ENCODE assay signal across 1 cellular context in genomic region chr22:19285831-19286230, GRCh38.
TF ChIP-seq lines count a peak whose summit lies in the region.

No MANE protein-coding gene starts in this region.

TF ChIP-seq in SK-N-SH, 30 proteins besides CTCF, POLR2A, EP300 and RAD21:
- no peak for TF ChIP-seq RCOR1 (IDR thresholded peaks at IDR 0.05; ENCODE audit: low read length)
- TF ChIP-seq GABPA (IDR thresholded peaks at IDR 0.05; ENCODE audit: low read depth), result no peak
- TF ChIP-seq IRF3 (IDR thresholded peaks at IDR 0.05; ENCODE audit: low read depth, low read length), result no peak
- TF ChIP-seq NFIC (IDR thresholded peaks at IDR 0.05; ENCODE audit: borderline replicate concordance), result no peak
- no peak for TF ChIP-seq GATA2 (CRISPR knock-in tag; IDR thresholded peaks at IDR 0.05)
- TF ChIP-seq, protein P1, sequence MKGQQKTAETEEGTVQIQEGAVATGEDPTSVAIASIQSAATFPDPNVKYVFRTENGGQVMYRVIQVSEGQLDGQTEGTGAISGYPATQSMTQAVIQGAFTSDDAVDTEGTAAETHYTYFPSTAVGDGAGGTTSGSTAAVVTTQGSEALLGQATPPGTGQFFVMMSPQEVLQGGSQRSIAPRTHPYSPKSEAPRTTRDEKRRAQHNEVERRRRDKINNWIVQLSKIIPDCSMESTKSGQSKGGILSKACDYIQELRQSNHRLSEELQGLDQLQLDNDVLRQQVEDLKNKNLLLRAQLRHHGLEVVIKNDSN (IDR thresholded peaks at IDR 0.05; ENCODE audit: borderline replicate concordance, low read depth), result no peak
- TF ChIP-seq JUND (IDR thresholded peaks at IDR 0.05), result no peak
- TF ChIP-seq FOXM1 (IDR thresholded peaks at IDR 0.05; ENCODE audit: low read depth), result no peak
- TF ChIP-seq, protein P2, sequence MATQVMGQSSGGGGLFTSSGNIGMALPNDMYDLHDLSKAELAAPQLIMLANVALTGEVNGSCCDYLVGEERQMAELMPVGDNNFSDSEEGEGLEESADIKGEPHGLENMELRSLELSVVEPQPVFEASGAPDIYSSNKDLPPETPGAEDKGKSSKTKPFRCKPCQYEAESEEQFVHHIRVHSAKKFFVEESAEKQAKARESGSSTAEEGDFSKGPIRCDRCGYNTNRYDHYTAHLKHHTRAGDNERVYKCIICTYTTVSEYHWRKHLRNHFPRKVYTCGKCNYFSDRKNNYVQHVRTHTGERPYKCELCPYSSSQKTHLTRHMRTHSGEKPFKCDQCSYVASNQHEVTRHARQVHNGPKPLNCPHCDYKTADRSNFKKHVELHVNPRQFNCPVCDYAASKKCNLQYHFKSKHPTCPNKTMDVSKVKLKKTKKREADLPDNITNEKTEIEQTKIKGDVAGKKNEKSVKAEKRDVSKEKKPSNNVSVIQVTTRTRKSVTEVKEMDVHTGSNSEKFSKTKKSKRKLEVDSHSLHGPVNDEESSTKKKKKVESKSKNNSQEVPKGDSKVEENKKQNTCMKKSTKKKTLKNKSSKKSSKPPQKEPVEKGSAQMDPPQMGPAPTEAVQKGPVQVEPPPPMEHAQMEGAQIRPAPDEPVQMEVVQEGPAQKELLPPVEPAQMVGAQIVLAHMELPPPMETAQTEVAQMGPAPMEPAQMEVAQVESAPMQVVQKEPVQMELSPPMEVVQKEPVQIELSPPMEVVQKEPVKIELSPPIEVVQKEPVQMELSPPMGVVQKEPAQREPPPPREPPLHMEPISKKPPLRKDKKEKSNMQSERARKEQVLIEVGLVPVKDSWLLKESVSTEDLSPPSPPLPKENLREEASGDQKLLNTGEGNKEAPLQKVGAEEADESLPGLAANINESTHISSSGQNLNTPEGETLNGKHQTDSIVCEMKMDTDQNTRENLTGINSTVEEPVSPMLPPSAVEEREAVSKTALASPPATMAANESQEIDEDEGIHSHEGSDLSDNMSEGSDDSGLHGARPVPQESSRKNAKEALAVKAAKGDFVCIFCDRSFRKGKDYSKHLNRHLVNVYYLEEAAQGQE (IDR thresholded peaks at IDR 0.05; ENCODE audit: low read depth, low read length), result no peak
- no peak for TF ChIP-seq USF2 (IDR thresholded peaks at IDR 0.05; ENCODE audit: borderline replicate concordance, low read depth, low read length)
- TF ChIP-seq POLR2AphosphoS5 (IDR thresholded peaks at IDR 0.05; ENCODE audit: low read depth, low read length), result no peak
- no peak for TF ChIP-seq EZH2phosphoT487 (IDR thresholded peaks at IDR 0.05; ENCODE audit: borderline replicate concordance, low read depth)
- no peak for TF ChIP-seq TCF12 (IDR thresholded peaks at IDR 0.05)
- no peak for TF ChIP-seq NRF1 (IDR thresholded peaks at IDR 0.05; ENCODE audit: low read depth, low read length)
- TF ChIP-seq MXI1 (IDR thresholded peaks at IDR 0.05; ENCODE audit: low read depth, low read length), result no peak
- no peak for TF ChIP-seq SIN3A (IDR thresholded peaks at IDR 0.05; ENCODE audit: borderline replicate concordance, low read depth, low read length)
- TF ChIP-seq TEAD4 (IDR thresholded peaks at IDR 0.05; ENCODE audit: borderline replicate concordance, insufficient read depth), result no peak
- no peak for TF ChIP-seq FOSL2 (IDR thresholded peaks at IDR 0.05; ENCODE audit: borderline replicate concordance, low read depth)
